ENCODE assay signal across 8 cellular contexts in genomic region chr20:62143118-62143975, GRCh38. TPM values are rescaled to one million over a fixed set of nuclear protein-coding genes. Genes with fewer than 3 reads are reported as not detected.
DNase-seq lines count a peak whose midpoint lies in the region; ATAC-seq and TF ChIP-seq lines count a peak whose summit lies in the region.

PSMA7 (minus strand) TSS chr20:62143394; CDS start chr20:62143303, 91 bp downstream.
SS18L1 (plus strand) TSS chr20:62143769; CDS start chr20:62143821, 52 bp downstream.

- peak within 1 kb of the TSS; percentile 89 for H3K4me2 ChIP-seq in OCI-LY1 (ENCODE audit: low read length)

- DNase-seq in COLO668 (lab: John Stamatoyannopoulos, UW; ENCODE audit: unreplicated experiment) (peak; percentile 97), activated T-cell treated with anti-CD3 and anti-CD28 coated beads for 4 hours (peak; percentile 73)
- DNase-seq in stimulated activated CD8-positive, alpha-beta memory T cell treated with anti-CD3 and anti-CD28 coated beads, Interleukin-7, amount 100 ng/mL, for 1 hour (ENCODE audit: low read depth in 2 of 2), result peak; percentile 65 to 71

- H3K4me3 ChIP-seq in OCI-LY1 (ENCODE audit: low read depth, low read length, poor library complexity, severe bottlenecking) (peak within 1 kb of the TSS; percentile 74), esophagus (ENCODE audit: low read depth in 1 of 2, low read length in 2 of 2) (peak within 1 kb of the TSS; percentile 83 to 98), muscle layer of colon (ENCODE audit: low read depth in 1 of 2, low read length in 2 of 2) (peak within 1 kb of the TSS; percentile 68 to 81)

- no peaks in the 10 kb centered on the region for H3K9me2 ChIP-seq in OCI-LY1 (ENCODE audit: low read depth, low read length)

- no peaks in the 10 kb centered on the region for H3F3A ChIP-seq in OCI-LY1 (ENCODE audit: insufficient read depth, low read length)

- no peaks in the 10 kb centered on the region for H3K9me3 ChIP-seq in OCI-LY1 (ENCODE audit: low read length)
- H3K9me3 ChIP-seq in esophagus (ENCODE audit: control insufficient read depth in 2 of 2, insufficient read depth in 1 of 2, low read depth in 1 of 2, low read length in 1 of 2), result no peaks in the 10 kb centered on the region
- H3K9me3 ChIP-seq in muscle layer of colon (ENCODE audit: low read length), result no peaks in the 10 kb centered on the region

- H3K27me3 ChIP-seq in OCI-LY1 (ENCODE audit: insufficient read depth, low read length) (no peaks in the 10 kb centered on the region), esophagus (ENCODE audit: control insufficient read depth in 1 of 2, insufficient read depth in 2 of 2, low read length in 2 of 2) (no peaks in the 10 kb centered on the region), muscle layer of colon (ENCODE audit: control insufficient read depth in 1 of 2, insufficient read depth in 2 of 2, low read length in 2 of 2) (no peaks in the 10 kb centered on the region)

- H3K4me1 ChIP-seq in OCI-LY1 (ENCODE audit: insufficient read depth, low read length, severe bottlenecking) (peaks cover 29% of the 10 kb centered on the region), esophagus (ENCODE audit: control insufficient read depth in 2 of 2, insufficient read depth in 2 of 2, low read length in 1 of 2) (peaks cover 6 to 23% of the 10 kb centered on the region in 2 donors), muscle layer of colon (ENCODE audit: insufficient read depth, low read length) (peaks cover 33% of the 10 kb centered on the region)

- ATAC-seq in GM19452 (IDR thresholded peaks at IDR 0.05; ENCODE audit: unreplicated experiment) (peak; percentile 85), HG03571 (IDR thresholded peaks at IDR 0.05; ENCODE audit: unreplicated experiment) (peak; percentile 64)

- peaks cover 34% of the 10 kb centered on the region for H3K36me3 ChIP-seq in OCI-LY1 (ENCODE audit: insufficient read depth, low read length)
- H3K36me3 ChIP-seq in esophagus (ENCODE audit: control insufficient read depth in 2 of 2, insufficient read depth in 2 of 2, low read length in 1 of 2), result peaks cover 9 to 22% of the 10 kb centered on the region in 2 donors
- H3K36me3 ChIP-seq in muscle layer of colon (ENCODE audit: insufficient read depth, low read length), result peaks cover 18% of the 10 kb centered on the region

- peaks cover 30% of the 10 kb centered on the region for H3K79me2 ChIP-seq in OCI-LY1 (ENCODE audit: insufficient read depth, low read length)

- H4K20me1 ChIP-seq in OCI-LY1 (ENCODE audit: insufficient read depth, low read length), result no peaks in the 10 kb centered on the region

- WGBS in esophagus, 2 donors, result 1% methylated on average over 54 to 143 of the region's 143 CpGs

- no peak for TF ChIP-seq CTCF in OCI-LY1 (IDR thresholded peaks at IDR 0.05; ENCODE audit: low read length)

- H3K27ac ChIP-seq in OCI-LY1 (ENCODE audit: low read depth, low read length, poor library complexity, severe bottlenecking), result peak within 1 kb of the TSS; percentile 41
- peak within 1 kb of the TSS; percentile 98 to 99 for H3K27ac ChIP-seq in esophagus (ENCODE audit: low read depth in 2 of 2, low read length in 1 of 2)
- peak within 1 kb of the TSS; percentile 75 for H3K27ac ChIP-seq in muscle layer of colon (ENCODE audit: low read depth, low read length)

- peak within 1 kb of the TSS; percentile 79 for H3K9ac ChIP-seq in OCI-LY1 (ENCODE audit: low read length)
- H3K9ac ChIP-seq in muscle layer of colon (ENCODE audit: low read length), result peak within 1 kb of the TSS; percentile 54

- no peak within 1 kb of the TSS for H2AFZ ChIP-seq in OCI-LY1 (ENCODE audit: low read length)

RNA-seq across cellular contexts. Expression of gene PSMA7, which starts in this region (rescaled TPM):
- polyA plus RNA-seq in esophagus, result 100 to 1,000 TPM in 1 of 2 donors, 10 to 100 TPM in 1; 96.8 to 294 TPM

RNA-seq across cellular contexts. Expression of gene SS18L1, which starts in this region (rescaled TPM):
- polyA plus RNA-seq in esophagus, result 10 to 100 TPM in 1 of 2 donors, 1 to 10 TPM in 1; 5.5 to 14.7 TPM

Comparison
In these comparisons a context has a peak if more than half of its experiments do, and no peak if none do; other contexts are left out.
1. Peak in every context shown above with its lines: DNase-seq, ATAC-seq, H3K4me3 ChIP-seq and H3K27ac ChIP-seq.
2. H3K27ac ChIP-seq: peak in every context shown above with its lines; median percentile 98 in esophagus; 75 in muscle layer of colon; 41 in OCI-LY1.